In genomic region chr22:45966892-45967365, GRCh38 we compare ENCODE assay signal across 23 cellular contexts. TPM values are rescaled to one million over a fixed set of nuclear protein-coding genes. Genes with fewer than 3 reads are reported as not detected.
"Had no signal": no experiment of that assay in that cellular context is flagged by ENCODE, and none has a peak within 500 bp of the region (broad histone marks: within the 10 kb centered on the region; RNA-seq: fewer than 3 reads in every experiment).

No MANE protein-coding gene starts in this region.

- H3K4me3 Mint-ChIP-seq: activated CD4-positive, alpha-beta T cell treated with anti-CD3 and anti-CD28 coated beads for 36 hours; activated naive CD8-positive, alpha-beta T cell treated with anti-CD3 and anti-CD28 coated beads, Interleukin-2, amount 10 ng/mL, durations not matched to agents 7 days and 5 days; activated T-cell treated with anti-CD3 and anti-CD28 coated beads, Interleukin-2, amount 50 U/mL, for 4 hours; immature natural killer cell; naive thymus-derived CD4-positive, alpha-beta T cell had no signal

- FAIRE-seq: endometrium had no signal

- DNase-seq: activated CD4-positive, alpha-beta T cell treated with anti-CD3 and anti-CD28 coated beads for 36 hours; activated CD4-positive, alpha-beta T cell treated with anti-CD3 and anti-CD28 coated beads, Interleukin-2, amount 50 U/mL, for 4 hours; activated CD8-positive, alpha-beta memory T cell treated with anti-CD3 and anti-CD28 coated beads for 24 hours; activated CD8-positive, alpha-beta memory T cell treated with anti-CD3 and anti-CD28 coated beads, Interleukin-2, amount 50 U/mL, for 4 hours; activated naive CD4-positive, alpha-beta T cell treated with Interleukin-2 at 50 U/mL for 16 hours; activated naive CD8-positive, alpha-beta T cell treated with anti-CD3 and anti-CD28 coated beads, Interleukin-2, amount 10 ng/mL, durations not matched to agents 7 days and 5 days; activated T-cell treated with anti-CD3 and anti-CD28 coated beads, Interleukin-2, amount 50 U/mL, for 4 hours; amniotic stem cell; cortex of kidney; immature natural killer cell; lower lobe of right lung; naive thymus-derived CD4-positive, alpha-beta T cell; ovary; psoas muscle; stimulated activated CD4-positive, alpha-beta T cell treated with anti-CD3 and anti-CD28 coated beads, Interleukin-4, amount 100 ng/mL, for 24 hours; stimulated activated naive CD4-positive, alpha-beta T cell treated with Interleukin-2 at 50 U/mL for 16 hours; T-helper 1 cell; thyroid gland had no signal

- ATAC-seq: activated CD4-positive, alpha-beta T cell treated with anti-CD3 and anti-CD28 coated beads for 36 hours; activated T-cell treated with anti-CD3 and anti-CD28 coated beads, Interleukin-2, amount 50 U/mL, for 4 hours; left lobe of liver; lower lobe of right lung; naive thymus-derived CD4-positive, alpha-beta T cell; psoas muscle had no signal

- H3K9me3 ChIP-seq: lower lobe of right lung, neutrophil, ovary, psoas muscle, right atrium auricular region, thyroid gland had no signal

- H3K4me3 ChIP-seq: lower lobe of right lung, ovary, psoas muscle, right atrium auricular region, thyroid gland had no signal

- H3K36me3 Mint-ChIP-seq: activated naive CD8-positive, alpha-beta T cell treated with anti-CD3 and anti-CD28 coated beads, Interleukin-2, amount 10 ng/mL, durations not matched to agents 7 days and 5 days; immature natural killer cell; naive thymus-derived CD4-positive, alpha-beta T cell had no signal

- H3K27ac Mint-ChIP-seq: activated CD4-positive, alpha-beta T cell treated with anti-CD3 and anti-CD28 coated beads for 36 hours; activated naive CD8-positive, alpha-beta T cell treated with anti-CD3 and anti-CD28 coated beads, Interleukin-2, amount 10 ng/mL, durations not matched to agents 7 days and 5 days; activated T-helper 2 cell treated with anti-CD3 and anti-CD28 coated beads, Interferon-gamma antibody, Interleukin-2, Interleukin-4, amounts not matched to agents 10 μg/mL and 5 μg/mL and 100 μg/mL, durations not matched to agents 14 hours and 24 hours and 36 hours; immature natural killer cell; naive thymus-derived CD4-positive, alpha-beta T cell had no signal

- H3K36me3 ChIP-seq: lower lobe of right lung, neutrophil, ovary, right atrium auricular region, thyroid gland had no signal

- H3K27ac ChIP-seq: lower lobe of right lung, neutrophil, ovary, psoas muscle, right atrium auricular region, thyroid gland had no signal

- H3K9me3 Mint-ChIP-seq: activated naive CD8-positive, alpha-beta T cell treated with anti-CD3 and anti-CD28 coated beads, Interleukin-2, amount 10 ng/mL, durations not matched to agents 7 days and 5 days; activated T-cell treated with anti-CD3 and anti-CD28 coated beads, Interleukin-2, amount 50 U/mL, for 4 hours; activated T-helper 2 cell treated with anti-CD3 and anti-CD28 coated beads, Interferon-gamma antibody, Interleukin-2, Interleukin-4, amounts not matched to agents 10 μg/mL and 5 μg/mL and 100 μg/mL, durations not matched to agents 14 hours and 24 hours and 36 hours; immature natural killer cell; naive thymus-derived CD4-positive, alpha-beta T cell had no signal

- H3K4me1 Mint-ChIP-seq: activated CD4-positive, alpha-beta T cell treated with anti-CD3 and anti-CD28 coated beads for 36 hours; activated naive CD8-positive, alpha-beta T cell treated with anti-CD3 and anti-CD28 coated beads, Interleukin-2, amount 10 ng/mL, durations not matched to agents 7 days and 5 days had no signal

RNA-seq across cellular contexts. Expression of gene WNT7B, which starts 10.0 kb away (rescaled TPM):
- total RNA-seq: activated CD4-positive, alpha-beta T cell treated with anti-CD3 and anti-CD28 coated beads for 36 hours; activated naive CD8-positive, alpha-beta T cell treated with anti-CD3 and anti-CD28 coated beads, Interleukin-2, amount 10 ng/mL, durations not matched to agents 7 days and 5 days; activated T-helper 2 cell treated with anti-CD3 and anti-CD28 coated beads, Interferon-gamma antibody, Interleukin-2, Interleukin-4, amounts not matched to agents 10 μg/mL and 5 μg/mL and 100 μg/mL, durations not matched to agents 14 hours and 24 hours and 36 hours; naive thymus-derived CD4-positive, alpha-beta T cell; psoas muscle had no signal
- polyA plus RNA-seq: immature natural killer cell; naive thymus-derived CD4-positive, alpha-beta T cell; ovary had no signal
